ENCODE assay signal across 10 cellular contexts in genomic region chr18:45248240-45248903, GRCh38.
A peak's percentile ranks its signal among the peaks of the same experiment; 100 is the strongest.
DNase-seq lines count a peak whose midpoint lies in the region; ATAC-seq and TF ChIP-seq lines count a peak whose summit lies in the region.
"Had no signal": no experiment of that assay in that cellular context is flagged by ENCODE, and none has a peak within 500 bp of the region (broad histone marks: within the 10 kb centered on the region; RNA-seq: fewer than 3 reads in every experiment).

No MANE protein-coding gene starts in this region.

- no peaks in the 10 kb centered on the region for H3K27me3 ChIP-seq in adipocyte (replicated peaks; ENCODE audit: control insufficient read depth, insufficient read depth, low read length)
- no peaks in the 10 kb centered on the region for H3K27me3 ChIP-seq in heart left ventricle

- TF ChIP-seq POLR2A in heart left ventricle (IDR thresholded peaks at IDR 0.05), result no peak

- H3K4me3 ChIP-seq in AG10803 (ENCODE audit: low read length) (no peak overlapping the region), adipocyte (ENCODE audit: low read length) (no peak overlapping the region), heart left ventricle (no peak overlapping the region)

- DNase-seq in AG10803 (ENCODE audit: low read depth) (peak; percentile 98), adipocyte (ENCODE audit: low read depth) (peak; percentile 91), heart left ventricle (peak in 4 of 5 donors; percentile 49 to 60 (median 56)), pons (ENCODE audit: low spot score) (peak; percentile 22), NCI-H128 (lab: John Stamatoyannopoulos, UW; ENCODE audit: unreplicated experiment) (no peak), DMS 273 treated with DMSO at 0.1 percent for 48 hours (lab: John Stamatoyannopoulos, UW) (no peak), SW480 (ENCODE audit: low spot score) (no peak)
- DNase-seq: CD8-positive, alpha-beta T cell; NCI-H1417 had no signal

- TF ChIP-seq CTCF in AG10803 (conservative IDR thresholded peaks at IDR 0.05; ENCODE audit: low read length) (no peak), heart left ventricle (IDR thresholded peaks at IDR 0.05) (no peak)

- intact Hi-C loops in heart left ventricle (cut with DNase I), result loop anchor here in 2 of 10 donors (10.0 kb wide), 2 partner anchors 56 to 76 kb away; no protein-coding TSS in a partner anchor

- ATAC-seq in heart left ventricle (peak; percentile 70 to 93 (median 89)), HG03378 (IDR thresholded peaks at IDR 0.05; ENCODE audit: unreplicated experiment) (no peak)
- ATAC-seq: CD8-positive, alpha-beta T cell had no signal

- H3K36me3 ChIP-seq in adipocyte (ENCODE audit: control insufficient read depth, insufficient read depth, low read length, severe bottlenecking), result no peaks in the 10 kb centered on the region
- no peaks in the 10 kb centered on the region for H3K36me3 ChIP-seq in heart left ventricle

- H3K4me1 ChIP-seq in adipocyte (ENCODE audit: control insufficient read depth, insufficient read depth, low read length), result peaks cover 51% of the 10 kb centered on the region
- peaks cover 0 to 48% (median 35%) of the 10 kb centered on the region in 12 donors for H3K4me1 ChIP-seq in heart left ventricle

- peak overlapping the region; percentile 78 for H3K9ac ChIP-seq in adipocyte (ENCODE audit: low read length)

- H3K27ac ChIP-seq in heart left ventricle, result peak overlapping the region; percentile 1 to 89 (median 70)

- H3K9me3 ChIP-seq in adipocyte (ENCODE audit: control insufficient read depth, low read length), result no peaks in the 10 kb centered on the region
- no peaks in the 10 kb centered on the region for H3K9me3 ChIP-seq in heart left ventricle

- WGBS in heart left ventricle, 4 donors, result 31 to 40% (median 38%) methylated on average over 6 of the region's 6 CpGs

Comparison
In these comparisons a context has a peak if more than half of its experiments do, and no peak if none do; other contexts are left out.
1. DNase-seq: peak in AG10803 (single experiment), adipocyte (single experiment), heart left ventricle (4 of 5) and pons (single experiment); none in NCI-H128 (single experiment), DMS 273 treated with DMSO at 0.1 percent for 48 hours (single experiment) and SW480 (single experiment).